7 cellular contexts compared by ENCODE assay signal in genomic region chr6:142645663-142646062, GRCh38.
"Had no signal": no experiment of that assay in that cellular context is flagged by ENCODE, and none has a peak within 500 bp of the region (broad histone marks: within the 10 kb centered on the region; RNA-seq: fewer than 3 reads in every experiment).

No MANE protein-coding gene starts in this region.

- H3K4me2 ChIP-seq: GM23338 had no signal

- H3K36me3 ChIP-seq: HAP-1 had no signal

- H2AFZ ChIP-seq: GM23338 had no signal

- DNase-seq: H7, KG1 had no signal

- H3K9me3 ChIP-seq: HAP-1 had no signal

- H3K4me1 ChIP-seq: HAP-1 had no signal

- FAIRE-seq: HepG2 had no signal

- ATAC-seq: GM23338, HCT116, HepG2 had no signal

- H3K27ac ChIP-seq: HL-60 had no signal

- H3K4me3 ChIP-seq: GM23338, HAP-1 had no signal
